In the genomic region with DNA sequence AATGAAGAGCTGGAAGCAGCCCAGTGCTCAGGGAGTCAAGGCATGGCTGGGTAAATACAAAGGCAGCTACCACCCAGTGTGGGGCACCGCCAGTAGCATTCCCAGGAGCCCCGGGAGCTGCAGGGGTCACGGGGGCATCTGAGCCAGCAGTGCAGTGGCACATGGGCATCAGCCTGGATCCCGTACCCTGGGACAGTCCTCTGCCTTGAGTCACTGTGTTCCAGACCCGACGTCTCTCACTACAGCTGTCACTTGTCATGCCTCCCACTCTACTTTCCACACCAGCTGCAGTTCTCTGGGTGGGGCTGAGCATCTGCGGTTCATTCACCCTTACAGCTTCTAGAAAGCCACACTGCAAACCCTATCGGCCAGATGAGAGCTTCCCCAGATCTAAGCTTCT, we compare ENCODE assay signal across 13 cellular contexts. TPM values are rescaled to one million over a fixed set of nuclear protein-coding genes. Genes with fewer than 3 reads are reported as not detected.
DNase-seq lines count a peak whose midpoint lies in the region; ATAC-seq, FAIRE-seq and TF ChIP-seq lines count a peak whose summit lies in the region.
"Had no signal": no experiment of that assay in that cellular context is flagged by ENCODE, and none has a peak within 500 bp of the region (broad histone marks: within the 10 kb centered on the region; RNA-seq: fewer than 3 reads in every experiment).

No MANE protein-coding gene starts in this region.

- H3K4me1 Mint-ChIP-seq in chondrocyte (ENCODE audit: low read depth): no peaks in the 10 kb centered on the region

- ATAC-seq in GM19328 (IDR thresholded peaks at IDR 0.05; ENCODE audit: unreplicated experiment) (peak; percentile 82), HG03025 (IDR thresholded peaks at IDR 0.05; ENCODE audit: low FRiP score, unreplicated experiment) (peak; percentile 90)

- H3K27me3 Mint-ChIP-seq in chondrocyte (ENCODE audit: low read depth): peaks cover 38% of the 10 kb centered on the region

- H3K4me3 Mint-ChIP-seq in chondrocyte (ENCODE audit: unreplicated experiment): no peak overlapping the region
- H3K4me3 Mint-ChIP-seq: type B pancreatic cell had no signal

- no peak overlapping the region for H3K4me3 ChIP-seq in dorsolateral prefrontal cortex
- H3K4me3 ChIP-seq: esophagus squamous epithelium had no signal

- peak; percentile 58 for DNase-seq in GM10266 (ENCODE audit: extremely low spot score)
- peak in 7 of 10 donors; percentile 23 to 76 (median 72) for DNase-seq in dorsolateral prefrontal cortex
- no peak for DNase-seq in NCI-H446 (lab: John Stamatoyannopoulos, UW)
- DNase-seq in urothelium cell line (ENCODE audit: low spot score): no peak
- no peak for DNase-seq in chondrocyte (ENCODE audit: low spot score)
- DNase-seq in 8988T: no peak
- DNase-seq: brain microvascular endothelial cell, esophagus squamous epithelium, T-helper 1 cell had no signal

- intact Hi-C loops in dorsolateral prefrontal cortex (cut with DNase I): loop anchor here in 1 of 2 donors (10.0 kb wide), 1 partner anchor 304 kb away; no protein-coding TSS in a partner anchor

- H3K36me3 Mint-ChIP-seq in chondrocyte (ENCODE audit: low read depth): no peaks in the 10 kb centered on the region
- H3K36me3 Mint-ChIP-seq: type B pancreatic cell had no signal

- H3K9me3 Mint-ChIP-seq in chondrocyte (ENCODE audit: low read depth): no peaks in the 10 kb centered on the region
- H3K9me3 Mint-ChIP-seq: type B pancreatic cell had no signal

- no peaks in the 10 kb centered on the region for H3K27me3 ChIP-seq in dorsolateral prefrontal cortex
- H3K27me3 ChIP-seq: brain microvascular endothelial cell had no signal

- H3K27ac ChIP-seq in dorsolateral prefrontal cortex: peak overlapping the region in 37 of 59 donors; percentile 0 to 77 (median 51)
- H3K27ac ChIP-seq: brain microvascular endothelial cell, esophagus squamous epithelium had no signal

- FAIRE-seq in urothelium cell line (lab: Jason Lieb, UNC): no peak
- FAIRE-seq: keratinocyte had no signal

- no peak overlapping the region for H3K27ac Mint-ChIP-seq in chondrocyte (ENCODE audit: unreplicated experiment)
- H3K27ac Mint-ChIP-seq: type B pancreatic cell had no signal

- TF ChIP-seq CTCF in GM10266 (IDR thresholded peaks at IDR 0.05; ENCODE audit: control insufficient read depth, insufficient read depth, low read depth, missing control alignments): no peak
- peak in 2 of 56 donors; percentile 8 to 9 for TF ChIP-seq CTCF in dorsolateral prefrontal cortex (IDR thresholded peaks at IDR 0.05 in 54 of 56, conservative IDR thresholded peaks at IDR 0.05 in 2 of 56; ENCODE audit: low read depth in 1 of 56, partially characterized antibody in 56 of 56)
- no peak for TF ChIP-seq CTCF in chondrocyte (IDR thresholded peaks at IDR 0.05)

RNA-seq across cellular contexts. Expression of a gene that starts 29.6 kb away (rescaled TPM):
- total RNA-seq in dorsolateral prefrontal cortex: 100 to 1,000 TPM in 13 of 120 experiments, 10 to 100 TPM in 107; 31.8 to 187 (median 67.2) TPM
- total RNA-seq in chondrocyte: 44.4 to 58.7 TPM (median 57.5 TPM) in 3 replicates

RNA-seq across cellular contexts. Expression of a gene that starts 34.4 kb away (rescaled TPM):
- 100 to 1,000 TPM in 15 of 120 experiments, 10 to 100 TPM in 105; 44.1 to 151 (median 75.1) TPM for total RNA-seq in dorsolateral prefrontal cortex
- total RNA-seq in chondrocyte: 38.8 to 47.5 TPM (median 41.4 TPM) in 3 replicates

Comparison
In these comparisons a context has a peak if more than half of its experiments do, and no peak if none do; other contexts are left out.
1. DNase-seq: peak in GM10266 (single experiment) and dorsolateral prefrontal cortex (7 of 10); none in NCI-H446 (0 of 2), urothelium cell line (single experiment), chondrocyte (single experiment) and 8988T (single experiment).